In genomic region chr1:196723325-196724185, GRCh38 we compare ENCODE assay signal across 8 cellular contexts. TPM values are rescaled to one million over a fixed set of nuclear protein-coding genes. Genes with fewer than 3 reads are reported as not detected.
DNase-seq lines count a peak whose midpoint lies in the region; ATAC-seq, FAIRE-seq and TF ChIP-seq lines count a peak whose summit lies in the region.

No MANE protein-coding gene starts in this region.

- no peak overlapping the region for H2AK5ac ChIP-seq in H1 (ENCODE audit: low read depth, low read length)

- intact Hi-C loops in sigmoid colon (cut with DNase I) = no loop called here

- no peaks in the 10 kb centered on the region for H4K20me1 ChIP-seq in H1 (replicated peaks in 1 of 2; ENCODE audit: control insufficient read depth in 1 of 2, insufficient read depth in 2 of 2, low read length in 2 of 2)

- ATAC-seq in GM18519 (IDR thresholded peaks at IDR 0.05; ENCODE audit: low FRiP score, unreplicated experiment) (peak; percentile 99), HG02885 (IDR thresholded peaks at IDR 0.05; ENCODE audit: poor library complexity, unreplicated experiment) (peak; percentile 99)

- TF ChIP-seq POLR2A in H1 (IDR thresholded peaks at IDR 0.05; ENCODE audit: control extremely low read depth in 1 of 2, low read depth in 2 of 2, low read length in 2 of 2) (no peak), sigmoid colon (IDR thresholded peaks at IDR 0.05) (no peak)

- no peak overlapping the region for H4K5ac ChIP-seq in H1 (ENCODE audit: insufficient read length, low read depth, low read length)

- H3K27me3 ChIP-seq in H1 (replicated peaks in 1 of 4; ENCODE audit: control insufficient read depth in 3 of 4, extremely low read depth in 1 of 4, insufficient read depth in 3 of 4, low read length in 3 of 4) (no peaks in the 10 kb centered on the region), sigmoid colon (no peaks in the 10 kb centered on the region)

- DNase-seq in COLO668 (lab: John Stamatoyannopoulos, UW; ENCODE audit: unreplicated experiment) = peak; percentile 46
- peak; percentile 67 for DNase-seq in NCI-H1092 treated with DMSO at 0.1 percent for 48 hours (lab: John Stamatoyannopoulos, UW)
- DNase-seq in T-helper 9 cell = peak; percentile 29
- DNase-seq in H1 (ENCODE audit: low read depth in 1 of 2, low spot score in 2 of 2) = peak; percentile 53 to 81
- DNase-seq in retina = peak; percentile 45
- no peak for DNase-seq in sigmoid colon

- no peak overlapping the region for H3K9ac ChIP-seq in H1 (replicated peaks in 1 of 4; ENCODE audit: extremely low read depth in 1 of 4, low read depth in 3 of 4, low read length in 3 of 4)

- H2BK20ac ChIP-seq in H1 (ENCODE audit: low read length) = no peak overlapping the region

- H3K36me3 ChIP-seq in H1 (ENCODE audit: control insufficient read depth in 2 of 4, insufficient read depth in 4 of 4, low read length in 3 of 4) = no peaks in the 10 kb centered on the region
- no peaks in the 10 kb centered on the region for H3K36me3 ChIP-seq in sigmoid colon

- H3K79me2 ChIP-seq in H1 (ENCODE audit: control insufficient read depth in 1 of 2, insufficient read depth in 2 of 2, low read length in 2 of 2) = no peaks in the 10 kb centered on the region

- peak; percentile 77 to 85 for TF ChIP-seq RAD21 in H1 (IDR thresholded peaks at IDR 0.05 in 1 of 2, conservative IDR thresholded peaks at IDR 0.05 in 1 of 2; ENCODE audit: low read depth in 2 of 2, low read length in 2 of 2)

- WGBS in H1 (ENCODE audit: extremely low coverage in 1 of 2, insufficient coverage in 1 of 2, insufficient read length in 1 of 2, insufficient replicate concordance in 2 of 2, low coverage in 1 of 2, low lambda C conversion rate in 2 of 2, missing lambda C conversion rate in 1 of 2), 2 experiments = 82% methylated on average over 14 of the region's 14 CpGs; no CpG with 5 or more reads in 1 of the 2 experiments
- WGBS in sigmoid colon, 2 donors = 79 to 84% methylated on average over 14 of the region's 14 CpGs

- H3K4me3 ChIP-seq in H1 (ENCODE audit: extremely low read depth in 1 of 4, insufficient read depth in 2 of 4, low read depth in 3 of 4, low read length in 4 of 4) (no peak overlapping the region), sigmoid colon (no peak overlapping the region)

- FAIRE-seq in H1 (lab: Jason Lieb, UNC) = peak; percentile 98

- H2BK15ac ChIP-seq in H1 (ENCODE audit: low read length) = no peak overlapping the region

- no peak overlapping the region for H2BK12ac ChIP-seq in H1 (ENCODE audit: low read depth, low read length)

- no peak overlapping the region for H4K91ac ChIP-seq in H1 (replicated peaks; ENCODE audit: insufficient read length, low read length)

- H3K4ac ChIP-seq in H1 (replicated peaks; ENCODE audit: insufficient read length, low read depth, low read length) = no peak overlapping the region

- no peaks in the 10 kb centered on the region for H3K9me3 ChIP-seq in H1 (ENCODE audit: insufficient read depth in 2 of 2, low read depth in 1 of 2, low read length in 1 of 2)
- H3K9me3 ChIP-seq in sigmoid colon = no peaks in the 10 kb centered on the region

- no peak overlapping the region for H2BK5ac ChIP-seq in H1 (ENCODE audit: low read depth, low read length)

- H2BK120ac ChIP-seq in H1 (replicated peaks; ENCODE audit: low read depth, low read length) = no peak overlapping the region

- no peak overlapping the region for H3K18ac ChIP-seq in H1 (ENCODE audit: extremely low read depth, low read length)

- H3K4me2 ChIP-seq in H1 (ENCODE audit: insufficient read depth in 1 of 2, low read depth in 2 of 2, low read length in 2 of 2) = no peak overlapping the region

- no peaks in the 10 kb centered on the region; the same call in 1 of the 2 replicates for H3K23me2 ChIP-seq in H1 (ENCODE audit: low read depth, low read length)

- no peak overlapping the region; the same call in 1 of the 2 replicates for H4K8ac ChIP-seq in H1 (ENCODE audit: extremely low read depth, insufficient read depth, low read length)

- H3K27ac ChIP-seq in H1 (ENCODE audit: low read depth, low read length) (no peak overlapping the region), sigmoid colon (no peak overlapping the region)

- H3K14ac ChIP-seq in H1 (ENCODE audit: insufficient read length) = no peak overlapping the region

- no peak overlapping the region for H3K56ac ChIP-seq in H1 (replicated peaks; ENCODE audit: insufficient read length, low read depth, low read length)

- TF ChIP-seq EP300 in H1 (IDR thresholded peaks at IDR 0.05; ENCODE audit: borderline replicate concordance in 1 of 2, low read depth in 2 of 2, low read length in 2 of 2) = no peak
- TF ChIP-seq EP300 in sigmoid colon (IDR thresholded peaks at IDR 0.05) = no peak

- no peak overlapping the region for H3K23ac ChIP-seq in H1 (ENCODE audit: insufficient read length)

- peak overlapping the region; percentile 90 for H2AFZ ChIP-seq in H1 (ENCODE audit: low read length)

- no peaks in the 10 kb centered on the region for H3K79me1 ChIP-seq in H1 (ENCODE audit: low read depth, low read length)

- CTCF ChIA-PET in H1 (lab: Charles Lee; ENCODE audit: partially characterized antibody) = interaction anchor here (0.6 to 3.1 kb wide), 33 partner anchors 10 to 1429 kb away, joined by 3 to 21 read pairs (median 4); no protein-coding TSS in a partner anchor

- POLR2A ChIA-PET in H1 (lab: Charles Lee; ENCODE audit: partially characterized antibody) = no interaction called here

- no peaks in the 10 kb centered on the region for H3K4me1 ChIP-seq in H1 (replicated peaks in 1 of 4; ENCODE audit: control insufficient read depth in 3 of 4, insufficient read depth in 4 of 4, low read length in 3 of 4)
- H3K4me1 ChIP-seq in sigmoid colon = no peaks in the 10 kb centered on the region

- TF ChIP-seq CTCF in H1 (IDR thresholded peaks at IDR 0.05; ENCODE audit: control extremely low read depth in 1 of 3, insufficient read depth in 1 of 3, low read depth in 1 of 3, low read length in 3 of 3) (peak; percentile 90 to 96 (median 92)), sigmoid colon (IDR thresholded peaks at IDR 0.05) (peak in 1 of 4 experiments; percentile 38)

TF ChIP-seq in H1, 55 proteins besides CTCF, POLR2A, EP300 and RAD21:
- TF ChIP-seq POLR2AphosphoS5 (IDR thresholded peaks at IDR 0.05; ENCODE audit: low read depth, low read length) (no peak), MAX (IDR thresholded peaks at IDR 0.05) (no peak), MAFK (IDR thresholded peaks at IDR 0.05; ENCODE audit: low read depth, low read length) (peak; percentile 62; the same call in 1 of the 2 replicates), BACH1 (IDR thresholded peaks at IDR 0.05; ENCODE audit: low read length) (no peak), CREB1 (IDR thresholded peaks at IDR 0.05) (peak; percentile 41; the same call in 1 of the 2 replicates), RNF2 (IDR thresholded peaks at IDR 0.05; ENCODE audit: borderline replicate concordance, low read depth, low read length, missing control alignments, poor library complexity, severe bottlenecking) (no peak), TAF1 (IDR thresholded peaks at IDR 0.05; ENCODE audit: low read depth, low read length) (no peak), TEAD4 (IDR thresholded peaks at IDR 0.05; ENCODE audit: low read depth, low read length) (peak; percentile 93), JUN (IDR thresholded peaks at IDR 0.05; ENCODE audit: low read depth, low read length) (no peak), PHF8 (conservative IDR thresholded peaks at IDR 0.05; ENCODE audit: low read depth, low read length) (no peak), ASH2L (IDR thresholded peaks at IDR 0.05; ENCODE audit: low read length) (no peak)
TF ChIP-seq in H1: peak in this region for 3.

RNA-seq across cellular contexts. Expression of gene CFHR3, which starts 51.1 kb away (rescaled TPM):
- 0.52 and 1.0 TPM in 2 replicates for total RNA-seq in H1 (2021; fragmentation: NEBNext Ultra II Directional; extraction: Animal tissue kit (Norgen Biotek cat#: 25700))
- polyA plus RNA-seq in H1 (2011; rRNA removed) (0.08 and 0.20 TPM in 2 replicates), sigmoid colon (under 1 TPM in 1 of 3 donors, not detected in 2; 0.09 TPM)
- polyA plus RNA-seq in H1 (2011; cell fraction: cytosol; rRNA removed) = 0.32 TPM
- polyA plus RNA-seq in H1 (2011; cell fraction: nucleus; rRNA removed) = 0.46 TPM
- polyA plus RNA-seq in H1 (2012, experiment 1 of 2) = 0.21 to 0.36 TPM (median 0.22 TPM) in 3 of 4 replicates, not detected in the other
- not detected for polyA plus RNA-seq in H1 (2012, experiment 2 of 2)
- 1.4 TPM for polyA plus RNA-seq in H1 (2013, experiment 1 of 2)
- 0.92 TPM for polyA plus RNA-seq in H1 (2013, experiment 2 of 2)
- polyA minus RNA-seq in H1 (2011; rRNA and poly(A)+ RNA removed) = 0.32 and 0.35 TPM in 2 replicates
- not detected for polyA minus RNA-seq in H1 (2011; cell fraction: cytosol; rRNA and poly(A)+ RNA removed)
- polyA minus RNA-seq in H1 (2011; cell fraction: nucleus; rRNA and poly(A)+ RNA removed) = not detected
- total RNA-seq in sigmoid colon = under 1 TPM in 1 of 4 donors, not detected in 3; 0.36 TPM
